ENCODE assay signal across 2 cellular contexts in the genomic region with DNA sequence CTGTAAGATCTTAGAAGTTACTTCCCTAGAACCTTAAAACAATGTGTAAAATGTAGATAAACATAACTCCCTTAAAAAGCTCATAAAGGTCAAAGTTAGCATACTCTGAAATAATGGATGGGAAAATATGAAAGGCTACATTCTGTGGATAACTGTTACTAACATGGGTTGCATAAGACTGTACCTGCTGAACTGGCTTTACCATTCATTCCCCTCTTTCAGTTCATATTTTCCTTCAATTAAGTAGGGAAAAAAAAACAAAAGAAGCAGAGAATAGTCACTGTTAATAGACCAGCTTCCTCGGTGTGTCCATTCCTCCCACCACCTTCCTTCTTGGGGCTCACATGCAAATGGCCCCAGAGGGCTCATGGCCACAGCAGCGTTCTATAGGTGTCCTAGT.
TF ChIP-seq lines count a peak whose summit lies in the region.

No MANE protein-coding gene starts in this region.

TF ChIP-seq in Ishikawa, 13 proteins besides CTCF, POLR2A, EP300 and RAD21:
- TF ChIP-seq, protein P1, sequence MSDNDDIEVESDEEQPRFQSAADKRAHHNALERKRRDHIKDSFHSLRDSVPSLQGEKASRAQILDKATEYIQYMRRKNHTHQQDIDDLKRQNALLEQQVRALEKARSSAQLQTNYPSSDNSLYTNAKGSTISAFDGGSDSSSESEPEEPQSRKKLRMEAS (IDR thresholded peaks at IDR 0.05) = no peak
- TF ChIP-seq ZBTB7A (IDR thresholded peaks at IDR 0.05; ENCODE audit: low read depth) (no peak), EGR1 (IDR thresholded peaks at IDR 0.05) (no peak), TEAD4 (IDR thresholded peaks at IDR 0.05) (no peak), YY1 (IDR thresholded peaks at IDR 0.05; ENCODE audit: low read depth) (no peak), CEBPB (IDR thresholded peaks at IDR 0.05) (peak; percentile 56; the same call in 1 of the 2 replicates), NFIC (IDR thresholded peaks at IDR 0.05) (no peak)
- TF ChIP-seq, protein P2, sequence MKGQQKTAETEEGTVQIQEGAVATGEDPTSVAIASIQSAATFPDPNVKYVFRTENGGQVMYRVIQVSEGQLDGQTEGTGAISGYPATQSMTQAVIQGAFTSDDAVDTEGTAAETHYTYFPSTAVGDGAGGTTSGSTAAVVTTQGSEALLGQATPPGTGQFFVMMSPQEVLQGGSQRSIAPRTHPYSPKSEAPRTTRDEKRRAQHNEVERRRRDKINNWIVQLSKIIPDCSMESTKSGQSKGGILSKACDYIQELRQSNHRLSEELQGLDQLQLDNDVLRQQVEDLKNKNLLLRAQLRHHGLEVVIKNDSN (IDR thresholded peaks at IDR 0.05) = no peak

TF ChIP-seq in K562, 482 proteins besides CTCF, POLR2A, EP300 and RAD21:
- TF ChIP-seq KAT7 (CRISPR knock-in tag; IDR thresholded peaks at IDR 0.05; ENCODE audit: borderline replicate concordance) = no peak
- no peak for TF ChIP-seq MTA1 (IDR thresholded peaks at IDR 0.05; ENCODE audit: borderline replicate concordance)
- TF ChIP-seq TAF15 (IDR thresholded peaks at IDR 0.05; ENCODE audit: low read depth, low read length) = no peak
- TF ChIP-seq, protein P3, sequence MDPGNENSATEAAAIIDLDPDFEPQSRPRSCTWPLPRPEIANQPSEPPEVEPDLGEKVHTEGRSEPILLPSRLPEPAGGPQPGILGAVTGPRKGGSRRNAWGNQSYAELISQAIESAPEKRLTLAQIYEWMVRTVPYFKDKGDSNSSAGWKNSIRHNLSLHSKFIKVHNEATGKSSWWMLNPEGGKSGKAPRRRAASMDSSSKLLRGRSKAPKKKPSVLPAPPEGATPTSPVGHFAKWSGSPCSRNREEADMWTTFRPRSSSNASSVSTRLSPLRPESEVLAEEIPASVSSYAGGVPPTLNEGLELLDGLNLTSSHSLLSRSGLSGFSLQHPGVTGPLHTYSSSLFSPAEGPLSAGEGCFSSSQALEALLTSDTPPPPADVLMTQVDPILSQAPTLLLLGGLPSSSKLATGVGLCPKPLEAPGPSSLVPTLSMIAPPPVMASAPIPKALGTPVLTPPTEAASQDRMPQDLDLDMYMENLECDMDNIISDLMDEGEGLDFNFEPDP (CRISPR knock-in tag; IDR thresholded peaks at IDR 0.05) = no peak
- no peak for TF ChIP-seq ASH1L (IDR thresholded peaks at IDR 0.05; ENCODE audit: borderline replicate concordance, low read depth, partially characterized antibody)
- no peak for TF ChIP-seq ZBED1 (IDR thresholded peaks at IDR 0.05)
- TF ChIP-seq, protein P4, sequence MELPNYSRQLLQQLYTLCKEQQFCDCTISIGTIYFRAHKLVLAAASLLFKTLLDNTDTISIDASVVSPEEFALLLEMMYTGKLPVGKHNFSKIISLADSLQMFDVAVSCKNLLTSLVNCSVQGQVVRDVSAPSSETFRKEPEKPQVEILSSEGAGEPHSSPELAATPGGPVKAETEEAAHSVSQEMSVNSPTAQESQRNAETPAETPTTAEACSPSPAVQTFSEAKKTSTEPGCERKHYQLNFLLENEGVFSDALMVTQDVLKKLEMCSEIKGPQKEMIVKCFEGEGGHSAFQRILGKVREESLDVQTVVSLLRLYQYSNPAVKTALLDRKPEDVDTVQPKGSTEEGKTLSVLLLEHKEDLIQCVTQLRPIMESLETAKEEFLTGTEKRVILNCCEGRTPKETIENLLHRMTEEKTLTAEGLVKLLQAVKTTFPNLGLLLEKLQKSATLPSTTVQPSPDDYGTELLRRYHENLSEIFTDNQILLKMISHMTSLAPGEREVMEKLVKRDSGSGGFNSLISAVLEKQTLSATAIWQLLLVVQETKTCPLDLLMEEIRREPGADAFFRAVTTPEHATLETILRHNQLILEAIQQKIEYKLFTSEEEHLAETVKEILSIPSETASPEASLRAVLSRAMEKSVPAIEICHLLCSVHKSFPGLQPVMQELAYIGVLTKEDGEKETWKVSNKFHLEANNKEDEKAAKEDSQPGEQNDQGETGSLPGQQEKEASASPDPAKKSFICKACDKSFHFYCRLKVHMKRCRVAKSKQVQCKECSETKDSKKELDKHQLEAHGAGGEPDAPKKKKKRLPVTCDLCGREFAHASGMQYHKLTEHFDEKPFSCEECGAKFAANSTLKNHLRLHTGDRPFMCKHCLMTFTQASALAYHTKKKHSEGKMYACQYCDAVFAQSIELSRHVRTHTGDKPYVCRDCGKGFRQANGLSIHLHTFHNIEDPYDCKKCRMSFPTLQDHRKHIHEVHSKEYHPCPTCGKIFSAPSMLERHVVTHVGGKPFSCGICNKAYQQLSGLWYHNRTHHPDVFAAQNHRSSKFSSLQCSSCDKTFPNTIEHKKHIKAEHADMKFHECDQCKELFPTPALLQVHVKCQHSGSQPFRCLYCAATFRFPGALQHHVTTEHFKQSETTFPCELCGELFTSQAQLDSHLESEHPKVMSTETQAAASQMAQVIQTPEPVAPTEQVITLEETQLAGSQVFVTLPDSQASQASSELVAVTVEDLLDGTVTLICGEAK (IDR thresholded peaks at IDR 0.05) = no peak
- TF ChIP-seq, protein P4 (CRISPR knock-in tag; IDR thresholded peaks at IDR 0.05) = no peak
- TF ChIP-seq NFYB (IDR thresholded peaks at IDR 0.05; ENCODE audit: extremely low read depth, insufficient read length) = no peak
- no peak for TF ChIP-seq PCBP2 (IDR thresholded peaks at IDR 0.05; ENCODE audit: low read depth, low read length, poor library complexity, severe bottlenecking)
- TF ChIP-seq, protein P5, sequence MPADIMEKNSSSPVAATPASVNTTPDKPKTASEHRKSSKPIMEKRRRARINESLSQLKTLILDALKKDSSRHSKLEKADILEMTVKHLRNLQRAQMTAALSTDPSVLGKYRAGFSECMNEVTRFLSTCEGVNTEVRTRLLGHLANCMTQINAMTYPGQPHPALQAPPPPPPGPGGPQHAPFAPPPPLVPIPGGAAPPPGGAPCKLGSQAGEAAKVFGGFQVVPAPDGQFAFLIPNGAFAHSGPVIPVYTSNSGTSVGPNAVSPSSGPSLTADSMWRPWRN (IDR thresholded peaks at IDR 0.05; ENCODE audit: low read depth) = no peak
- TF ChIP-seq DDX20 (tag; IDR thresholded peaks at IDR 0.05; ENCODE audit: low read depth) = no peak
